ENCODE assay signal across 8 cellular contexts in genomic region chr5:132500931-132501628, GRCh38. TPM values are rescaled to one million over a fixed set of nuclear protein-coding genes. Genes with fewer than 3 reads are reported as not detected.
DNase-seq lines count a peak whose midpoint lies in the region; ATAC-seq and TF ChIP-seq lines count a peak whose summit lies in the region.

No MANE protein-coding gene starts in this region.

- DNase-seq in SIG-M5 treated with dmso at 0.1 percent for 504 hours (lab: John Stamatoyannopoulos, UW; ENCODE audit: unreplicated experiment) (peak; percentile 76), SIG-M5 (lab: John Stamatoyannopoulos, UW) (no peak), SJCRH30 (peak; percentile 69 to 89), glutamatergic neuron (peak; percentile 46), posterior cingulate gyrus (peak in 7 of 10 donors; percentile 26 to 90 (median 69))
- DNase-seq in activated naive CD4-positive, alpha-beta T cell treated with anti-CD3 and anti-CD28 coated beads for 36 hours = peak; percentile 86

- H3K4me1 ChIP-seq in SJCRH30 = peaks cover 24% of the 10 kb centered on the region

- no peaks in the 10 kb centered on the region for H3K36me3 Mint-ChIP-seq in activated naive CD4-positive, alpha-beta T cell treated with anti-CD3 and anti-CD28 coated beads for 36 hours (ENCODE audit: low read depth)
- no peaks in the 10 kb centered on the region for H3K36me3 Mint-ChIP-seq in glutamatergic neuron (ENCODE audit: unreplicated experiment)

- H3K27ac ChIP-seq in SJCRH30 = no peak overlapping the region

- TF ChIP-seq CTCF in glutamatergic neuron (IDR thresholded peaks at IDR 0.05; ENCODE audit: partially characterized antibody, unreplicated experiment) = peak; percentile 93

- no peaks in the 10 kb centered on the region for H3K27me3 Mint-ChIP-seq in activated naive CD4-positive, alpha-beta T cell treated with anti-CD3 and anti-CD28 coated beads for 36 hours (ENCODE audit: low read depth)
- peaks cover 8% of the 10 kb centered on the region for H3K27me3 Mint-ChIP-seq in glutamatergic neuron (ENCODE audit: unreplicated experiment)

- no peaks in the 10 kb centered on the region for H3K9me3 Mint-ChIP-seq in activated naive CD4-positive, alpha-beta T cell treated with anti-CD3 and anti-CD28 coated beads for 36 hours
- peaks cover 2% of the 10 kb centered on the region for H3K9me3 Mint-ChIP-seq in glutamatergic neuron (ENCODE audit: unreplicated experiment)

- ATAC-seq in HG03442 (IDR thresholded peaks at IDR 0.05; ENCODE audit: unreplicated experiment) = peak; percentile 35
- ATAC-seq in GM19328 (IDR thresholded peaks at IDR 0.05; ENCODE audit: unreplicated experiment) = no peak

- H3K9me3 ChIP-seq in SJCRH30 (replicated peaks) = no peaks in the 10 kb centered on the region

- CTCF ChIA-PET in activated naive CD4-positive, alpha-beta T cell treated with anti-CD3 and anti-CD28 coated beads for 36 hours (lab: Charles Lee) = interaction anchor here (0.7 to 13.3 kb wide), 38 partner anchors 8 to 436 kb away, joined by 3 to 466 read pairs (median 6); partner anchors contain the start of genes IRF1, SLC22A4 and SLC22A5

- H3K27ac Mint-ChIP-seq in activated naive CD4-positive, alpha-beta T cell treated with anti-CD3 and anti-CD28 coated beads for 36 hours = no peak overlapping the region
- H3K27ac Mint-ChIP-seq in glutamatergic neuron (ENCODE audit: unreplicated experiment) = no peak overlapping the region

- H3K36me3 ChIP-seq in SJCRH30 = no peaks in the 10 kb centered on the region

- H3K4me3 ChIP-seq in SJCRH30 = no peak overlapping the region

- intact Hi-C loops in activated naive CD4-positive, alpha-beta T cell treated with anti-CD3 and anti-CD28 coated beads for 36 hours (cut with micrococcal nuclease) = loop anchor here (1.0 kb wide), 5 partner anchors 82 to 437 kb away; no protein-coding TSS in a partner anchor
- intact Hi-C loops in posterior cingulate gyrus (cut with DNase I) = loop anchor here (1.0 to 10.0 kb wide), 3 partner anchors 82 to 266 kb away; no protein-coding TSS in a partner anchor

- H3K27me3 ChIP-seq in SJCRH30 = no peaks in the 10 kb centered on the region

- peaks cover 19% of the 10 kb centered on the region for H3K4me1 Mint-ChIP-seq in activated naive CD4-positive, alpha-beta T cell treated with anti-CD3 and anti-CD28 coated beads for 36 hours (ENCODE audit: low read depth)
- H3K4me1 Mint-ChIP-seq in glutamatergic neuron (ENCODE audit: low read depth, unreplicated experiment) = no peaks in the 10 kb centered on the region

- H3K4me3 Mint-ChIP-seq in activated naive CD4-positive, alpha-beta T cell treated with anti-CD3 and anti-CD28 coated beads for 36 hours = no peak overlapping the region
- no peak overlapping the region for H3K4me3 Mint-ChIP-seq in glutamatergic neuron (ENCODE audit: unreplicated experiment)

RNA-seq across cellular contexts. Expression of gene IRF1, which starts 10.5 kb away (rescaled TPM):
- total RNA-seq in SJCRH30 (2014; rRNA removed; shearing (Covaris generic)) = 13.9 and 14.1 TPM in 2 replicates
- total RNA-seq in activated naive CD4-positive, alpha-beta T cell treated with anti-CD3 and anti-CD28 coated beads for 36 hours = 10 to 100 TPM; 84.3 to 88.4 TPM
- 2.8 TPM for total RNA-seq in glutamatergic neuron (ENCODE audit: unreplicated experiment)

RNA-seq across cellular contexts. Expression of gene IL5, which starts 42.2 kb away (rescaled TPM):
- not detected in 2 replicates for total RNA-seq in SJCRH30 (2014; rRNA removed; shearing (Covaris generic))
- not detected for total RNA-seq in activated naive CD4-positive, alpha-beta T cell treated with anti-CD3 and anti-CD28 coated beads for 36 hours
- not detected for total RNA-seq in glutamatergic neuron (ENCODE audit: unreplicated experiment)

RNA-seq across cellular contexts. Expression of gene RAD50, which starts 55.7 kb away (rescaled TPM):
- 23.3 and 28.2 TPM in 2 replicates for total RNA-seq in SJCRH30 (2014; rRNA removed; shearing (Covaris generic))
- total RNA-seq in activated naive CD4-positive, alpha-beta T cell treated with anti-CD3 and anti-CD28 coated beads for 36 hours = 10 to 100 TPM; 39.1 to 42.4 TPM
- 34.9 TPM for total RNA-seq in glutamatergic neuron (ENCODE audit: unreplicated experiment)
